ENCODE assay signal across 27 cellular contexts in genomic region chr12:18422849-18423248, GRCh38.
A peak's percentile ranks its signal among the peaks of the same experiment; 100 is the strongest.
DNase-seq lines count a peak whose midpoint lies in the region; ATAC-seq and TF ChIP-seq lines count a peak whose summit lies in the region.
"Had no signal": no experiment of that assay in that cellular context is flagged by ENCODE, and none has a peak within 500 bp of the region (broad histone marks: within the 10 kb centered on the region; RNA-seq: fewer than 3 reads in every experiment).

No MANE protein-coding gene starts in this region.

- H3K9me3 ChIP-seq in BE2C, result no peaks in the 10 kb centered on the region
- H3K9me3 ChIP-seq: BLaER1 treated with 17β-estradiol and CSF1 and Interleukin-3, amounts not matched to agents 10 nM and 100 nM; esophagus squamous epithelium had no signal

- no peak for ATAC-seq in HG03045 (IDR thresholded peaks at IDR 0.05; ENCODE audit: unreplicated experiment)
- ATAC-seq: GM23338, left lobe of liver, T-helper 17 cell had no signal

- H3K36me3 ChIP-seq in BE2C, result no peaks in the 10 kb centered on the region
- H3K36me3 ChIP-seq: BLaER1 treated with 17β-estradiol and CSF1 and Interleukin-3, amounts not matched to agents 10 nM and 100 nM had no signal

- no peaks in the 10 kb centered on the region for H3K27me3 ChIP-seq in BE2C
- H3K27me3 ChIP-seq: BLaER1 treated with 17β-estradiol and CSF1 and Interleukin-3, amounts not matched to agents 10 nM and 100 nM; esophagus squamous epithelium had no signal

- no peak overlapping the region for H3K4me3 ChIP-seq in choroid plexus epithelial cell (ENCODE audit: low read depth, low read length)
- no peak overlapping the region for H3K4me3 ChIP-seq in BE2C (ENCODE audit: low read depth, low read length)
- H3K4me3 ChIP-seq: BLaER1 treated with 17β-estradiol and CSF1 and Interleukin-3, amounts not matched to agents 10 nM and 100 nM; esophagus squamous epithelium; GM23338 had no signal

- H3K4me1 ChIP-seq in BE2C, result no peaks in the 10 kb centered on the region
- H3K4me1 ChIP-seq: BLaER1 treated with 17β-estradiol and CSF1 and Interleukin-3, amounts not matched to agents 10 nM and 100 nM; esophagus squamous epithelium; parathyroid adenoma had no signal

- peak; percentile 19 for DNase-seq in AG20443 (ENCODE audit: low spot score)
- DNase-seq in HCEC 1CT, result peak; percentile 68
- DNase-seq in choroid plexus epithelial cell (ENCODE audit: low read depth), result peak; percentile 46
- DNase-seq in kidney tubule cell (ENCODE audit: low spot score), result peak; percentile 76
- DNase-seq in BE2C, result no peak
- no peak for DNase-seq in NCI-H345 treated with DMSO at 0.1 percent for 48 hours (lab: John Stamatoyannopoulos, UW; ENCODE audit: unreplicated experiment)
- DNase-seq: activated CD4-positive, alpha-beta memory T cell treated with anti-CD3 and anti-CD28 coated beads for 36 hours; activated CD4-positive, CD25-positive, alpha-beta regulatory T cell treated with anti-CD3 and anti-CD28 coated beads, Interleukin-2, amount 50 U/mL, for 72 hours; activated CD8-positive, alpha-beta memory T cell treated with anti-CD3 and anti-CD28 coated beads, Interleukin-2, amount 50 U/mL, for 4 hours; activated naive CD4-positive, alpha-beta T cell treated with Interleukin-2 at 50 U/mL for 16 hours; dermis blood vessel endothelial cell; DMS153; esophagus squamous epithelium; hypothalamus; mesendoderm; NCI-H1105; NCI-H2029; NCI-H526 treated with DMSO at 0.1 percent for 48 hours; NK-92 treated with Interleukin-12 subunit alpha and Interleukin-12 subunit beta, amount 100 ng/mL, for 24 hours; small intestine; stimulated activated naive CD4-positive, alpha-beta T cell; T-helper 17 cell had no signal

- TF ChIP-seq CTCF in choroid plexus epithelial cell (conservative IDR thresholded peaks at IDR 0.05; ENCODE audit: low read depth, low read length), result no peak
- no peak for TF ChIP-seq CTCF in BE2C (IDR thresholded peaks at IDR 0.05; ENCODE audit: low read depth, low read length)

Comparison
In these comparisons a context has a peak if more than half of its experiments do, and no peak if none do; other contexts are left out.
1. DNase-seq: peak in AG20443 (single experiment), HCEC 1CT (single experiment), choroid plexus epithelial cell (single experiment) and kidney tubule cell (single experiment); none in BE2C (single experiment) and NCI-H345 treated with DMSO at 0.1 percent for 48 hours (single experiment).